ENCODE assay signal across 8 cellular contexts in the genomic region with DNA sequence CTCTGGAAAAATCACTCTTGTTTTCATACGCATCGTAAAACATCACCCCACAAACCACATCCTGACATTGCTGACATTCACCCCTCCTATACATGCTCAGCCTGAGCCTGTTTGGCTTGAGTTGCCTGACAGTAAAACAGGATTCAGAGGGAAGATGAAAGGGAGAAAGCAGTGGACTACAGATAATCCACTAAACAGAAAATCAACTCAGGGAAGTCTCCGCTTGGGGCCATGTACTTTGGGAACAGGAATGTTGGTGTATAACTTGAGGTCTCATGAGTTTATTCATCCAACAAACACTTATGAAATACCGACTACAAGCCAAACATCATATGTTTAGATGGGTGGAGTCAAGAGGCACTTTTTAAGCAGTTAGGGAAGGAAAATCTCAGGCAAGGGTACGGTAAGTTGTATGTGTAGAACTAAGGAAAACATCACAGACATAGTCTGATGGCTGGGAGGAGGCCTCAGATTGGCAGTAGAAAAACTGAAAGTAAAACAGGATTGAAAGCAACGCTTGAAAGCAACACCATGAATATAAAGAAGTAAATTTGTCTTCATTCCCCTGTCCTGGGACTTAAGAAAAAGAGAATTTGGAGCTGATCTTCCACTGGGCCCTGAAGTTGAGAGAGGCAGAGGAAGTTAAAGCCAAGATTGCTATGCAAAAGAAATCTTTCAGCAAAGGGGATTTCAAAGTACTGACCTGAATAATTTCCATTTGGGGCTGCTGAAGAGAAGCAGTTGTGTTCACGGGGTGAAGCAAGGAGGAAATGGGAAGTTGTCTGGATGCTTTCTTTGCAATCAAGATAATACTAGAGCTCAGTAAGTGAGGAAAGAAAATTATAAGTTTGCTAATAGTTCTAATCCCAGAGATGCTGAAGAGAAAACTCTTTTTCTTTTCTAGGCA. TPM values are rescaled to one million over a fixed set of nuclear protein-coding genes. Genes with fewer than 3 reads are reported as not detected.
DNase-seq lines count a peak whose midpoint lies in the region; ATAC-seq and TF ChIP-seq lines count a peak whose summit lies in the region.

No MANE protein-coding gene starts in this region.

- no peak overlapping the region for H3K4me2 ChIP-seq in trophoblast cell (ENCODE audit: low read length)

- H3K4ac ChIP-seq in trophoblast cell (ENCODE audit: low read depth, low read length) = no peak overlapping the region

- H3K27me3 ChIP-seq in SJCRH30 = no peaks in the 10 kb centered on the region
- H3K27me3 ChIP-seq in lung (ENCODE audit: control insufficient read depth, insufficient read depth) = no peaks in the 10 kb centered on the region
- H3K27me3 ChIP-seq in thymus (ENCODE audit: control insufficient read depth, insufficient read depth) = no peaks in the 10 kb centered on the region
- H3K27me3 ChIP-seq in trophoblast cell (ENCODE audit: insufficient read depth, low read length) = no peaks in the 10 kb centered on the region

- no peak overlapping the region for H4K91ac ChIP-seq in trophoblast cell (ENCODE audit: low read depth, low read length)

- TF ChIP-seq CTCF in lung (IDR thresholded peaks at IDR 0.05; ENCODE audit: control extremely low read depth, extremely low read depth) = no peak

- H3K9me3 ChIP-seq in SJCRH30 (replicated peaks) (no peaks in the 10 kb centered on the region), lung (ENCODE audit: control insufficient read depth in 2 of 2, insufficient read depth in 1 of 2, low read length in 1 of 2) (no peaks in the 10 kb centered on the region), thymus (ENCODE audit: control insufficient read depth) (no peaks in the 10 kb centered on the region), trophoblast cell (ENCODE audit: insufficient read depth, low read depth, low read length) (no peaks in the 10 kb centered on the region)

- no peak overlapping the region for H2BK120ac ChIP-seq in trophoblast cell (ENCODE audit: insufficient read depth, low read length, poor library complexity)

- H4K8ac ChIP-seq in trophoblast cell (ENCODE audit: low read depth, low read length) = no peak overlapping the region

- H3K4me1 ChIP-seq in SJCRH30 = peaks cover 10% of the 10 kb centered on the region
- H3K4me1 ChIP-seq in lung (ENCODE audit: control insufficient read depth in 2 of 2, insufficient read depth in 2 of 2, low read length in 2 of 2) = peaks cover 0 to 6% of the 10 kb centered on the region in 2 donors
- peaks cover 11% of the 10 kb centered on the region for H3K4me1 ChIP-seq in thymus (ENCODE audit: control insufficient read depth, insufficient read depth, low read length)
- no peaks in the 10 kb centered on the region for H3K4me1 ChIP-seq in trophoblast cell (ENCODE audit: control insufficient read depth in 1 of 2, insufficient read depth in 2 of 2, low read length in 2 of 2)

- no peak overlapping the region for H3K14ac ChIP-seq in trophoblast cell (ENCODE audit: low read length)

- no peaks in the 10 kb centered on the region for H3K79me2 ChIP-seq in trophoblast cell (ENCODE audit: control insufficient read depth, insufficient read depth, low read length, poor library complexity)

- ATAC-seq in GM18861 (IDR thresholded peaks at IDR 0.05; ENCODE audit: unreplicated experiment) (peak; percentile 96), HG02943 (IDR thresholded peaks at IDR 0.05; ENCODE audit: low read depth, unreplicated experiment) (peak; percentile 95), lung (ENCODE audit: insufficient read depth, low FRiP score) (peak; percentile 29)

- H2AK5ac ChIP-seq in trophoblast cell (ENCODE audit: low read length) = no peak overlapping the region

- WGBS in lung, 2 donors = 33 to 40% methylated on average over 7 of the region's 7 CpGs
- WGBS in thymus = 11% methylated on average over 7 of the region's 7 CpGs
- no CpG with 5 or more reads among the region's 7 CpGs for WGBS in trophoblast cell (ENCODE audit: extremely low coverage, insufficient coverage, insufficient read length)

- no peak overlapping the region for H3K18ac ChIP-seq in trophoblast cell (ENCODE audit: low read length)

- no peak overlapping the region for H2BK5ac ChIP-seq in trophoblast cell (ENCODE audit: low read depth, low read length, poor library complexity)

- DNase-seq in SJCRH30 (peak; percentile 30 to 55), lung (ENCODE audit: low spot score) (no peak), trophoblast cell (no peak), C1 segment of cervical spinal cord (lab: John Stamatoyannopoulos, UW) (no peak)

- H3K4me3 ChIP-seq in SJCRH30 (peak overlapping the region; percentile 16; the same call in 1 of the 2 replicates), lung (no peak overlapping the region), thymus (ENCODE audit: low read length) (peak overlapping the region; percentile 46), trophoblast cell (ENCODE audit: low read depth, low read length) (no peak overlapping the region)

- no peak overlapping the region for H3K9ac ChIP-seq in trophoblast cell (ENCODE audit: low read length)

- H3K36me3 ChIP-seq in SJCRH30 = no peaks in the 10 kb centered on the region
- H3K36me3 ChIP-seq in lung (ENCODE audit: control insufficient read depth in 2 of 2, insufficient read depth in 2 of 2, low read length in 2 of 2) = no peaks in the 10 kb centered on the region
- no peaks in the 10 kb centered on the region for H3K36me3 ChIP-seq in thymus (ENCODE audit: control insufficient read depth, insufficient read depth)
- H3K36me3 ChIP-seq in trophoblast cell (ENCODE audit: control insufficient read depth in 1 of 2, insufficient read depth in 2 of 2, low read length in 2 of 2) = no peaks in the 10 kb centered on the region

- no peak overlapping the region for H3K23ac ChIP-seq in trophoblast cell (ENCODE audit: low read length)

- no peak overlapping the region for H2AFZ ChIP-seq in trophoblast cell (ENCODE audit: insufficient read depth, low read length, poor library complexity)

- H4K12ac ChIP-seq in trophoblast cell (ENCODE audit: low read depth, low read length) = no peak overlapping the region

- H3K27ac ChIP-seq in SJCRH30 (no peak overlapping the region), angular gyrus (ENCODE audit: low read depth, low read length) (peak overlapping the region; percentile 47), lung (ENCODE audit: low read depth in 1 of 2, low read length in 1 of 2) (peak overlapping the region in 1 of 2 donors; percentile 40), thymus (ENCODE audit: low read depth) (peak overlapping the region; percentile 88), trophoblast cell (ENCODE audit: low read depth, low read length) (no peak overlapping the region)

- no peak overlapping the region for H2BK12ac ChIP-seq in trophoblast cell (ENCODE audit: low read length)

- no peaks in the 10 kb centered on the region for H3K79me1 ChIP-seq in trophoblast cell (ENCODE audit: low read length)

RNA-seq across cellular contexts. Expression of a gene that starts 28.8 kb away (rescaled TPM):
- 0.20 and 0.71 TPM in 2 replicates for total RNA-seq in SJCRH30 (2014; rRNA removed; shearing (Covaris generic))
- total RNA-seq in lung = 1 to 10 TPM; 3.1 to 3.7 TPM
- polyA plus RNA-seq in lung (under 1 TPM; 0.26 to 0.63 TPM), thymus (5.8 TPM)
- polyA plus RNA-seq in trophoblast cell (2013) = 0.05 and 0.08 TPM in 2 replicates

Comparison
In these comparisons a context has a peak if more than half of its experiments do, and no peak if none do; other contexts are left out.
1. ATAC-seq: peak in every context shown above with its lines; median percentile 96 in GM18861; 95 in HG02943; 29 in lung.
2. DNase-seq: peak in SJCRH30 (2 of 2); none in lung (single experiment), trophoblast cell (0 of 2) and C1 segment of cervical spinal cord (0 of 14).
3. H3K27ac ChIP-seq: peak in angular gyrus (single experiment) and thymus (single experiment); none in SJCRH30 (single experiment) and trophoblast cell (single experiment).
4. H3K4me3 ChIP-seq: peak in SJCRH30 (single experiment) and thymus (single experiment); none in lung (single experiment) and trophoblast cell (single experiment).